12 cellular contexts compared by ENCODE assay signal in the genomic region with DNA sequence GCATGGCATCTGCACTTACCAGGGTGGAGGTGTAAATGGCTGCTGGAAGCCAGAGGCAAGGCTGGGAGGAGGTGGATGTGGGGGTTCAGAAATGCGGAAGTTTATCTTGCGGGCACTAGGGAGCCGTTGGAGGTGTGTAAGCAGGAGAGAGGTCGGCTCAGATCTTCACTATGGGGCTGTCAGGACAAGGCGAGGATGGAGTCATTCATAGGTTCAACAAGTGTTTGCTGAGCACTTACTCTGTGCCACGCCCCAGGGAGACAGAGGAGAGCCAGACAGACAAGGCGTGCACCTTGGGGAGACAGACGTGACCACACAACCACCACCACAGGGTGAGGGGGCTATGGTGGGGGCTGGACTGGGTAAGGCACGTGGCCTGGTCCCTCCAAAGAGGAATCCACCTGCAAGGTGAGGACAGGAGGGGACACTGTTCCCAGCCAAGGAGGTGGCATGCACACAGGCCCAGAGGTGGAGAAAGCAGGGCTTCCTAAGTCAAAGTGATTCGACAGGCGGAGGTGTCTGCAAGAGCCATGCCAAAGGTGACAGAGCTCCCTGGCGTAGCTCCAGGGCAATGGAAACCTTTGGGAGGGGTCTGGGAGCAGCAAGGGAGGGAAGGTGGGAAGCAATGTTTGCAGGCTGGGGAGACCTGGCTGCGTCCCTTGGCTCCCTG. TPM values are rescaled to one million over a fixed set of nuclear protein-coding genes. Genes with fewer than 3 reads are reported as not detected.
DNase-seq lines count a peak whose midpoint lies in the region; ATAC-seq and TF ChIP-seq lines count a peak whose summit lies in the region.
"Had no signal": no experiment of that assay in that cellular context is flagged by ENCODE, and none has a peak within 500 bp of the region (broad histone marks: within the 10 kb centered on the region; RNA-seq: fewer than 3 reads in every experiment).

No MANE protein-coding gene starts in this region.

- no peak for TF ChIP-seq CTCF in OCI-LY1 (IDR thresholded peaks at IDR 0.05; ENCODE audit: low read length)
- no peak for TF ChIP-seq CTCF in stomach (IDR thresholded peaks at IDR 0.05)

- H3K4me1 ChIP-seq in OCI-LY1 (ENCODE audit: insufficient read depth, low read length, severe bottlenecking) (peaks cover 25% of the 10 kb centered on the region), esophagus (ENCODE audit: control insufficient read depth in 2 of 2, insufficient read depth in 2 of 2, low read length in 1 of 2) (peaks cover 10 to 31% of the 10 kb centered on the region in 2 donors), stomach (peaks cover 8 to 46% (median 33%) of the 10 kb centered on the region in 4 donors)
- H3K4me1 ChIP-seq: SJSA1 had no signal

- no peaks in the 10 kb centered on the region for H3K9me2 ChIP-seq in OCI-LY1 (ENCODE audit: low read depth, low read length)

- 50 to 51% methylated on average over 13 of the region's 13 CpGs for WGBS in esophagus, 2 donors
- WGBS in stomach, 5 donors: 64 to 85% (median 71%) methylated on average over 13 of the region's 13 CpGs

- no peaks in the 10 kb centered on the region for H3K27me3 Mint-ChIP-seq in activated T-cell treated with anti-CD3 and anti-CD28 coated beads, Interleukin-2, amount 50 U/mL, for 72 hours (ENCODE audit: low read depth)
- H3K27me3 Mint-ChIP-seq in stimulated activated naive CD8-positive, alpha-beta T cell treated with anti-CD3 and anti-CD28 coated beads, Interleukin-15, amount 100 ng/mL, for 72 hours: no peaks in the 10 kb centered on the region

- H3K27ac ChIP-seq in OCI-LY1 (ENCODE audit: low read depth, low read length, poor library complexity, severe bottlenecking) (no peak overlapping the region), esophagus (ENCODE audit: low read depth in 2 of 2, low read length in 1 of 2) (peak overlapping the region; percentile 42 to 73), stomach (no peak overlapping the region)
- H3K27ac ChIP-seq: SJSA1 had no signal

- H3K9me3 ChIP-seq in OCI-LY1 (ENCODE audit: low read length) (no peaks in the 10 kb centered on the region), esophagus (ENCODE audit: control insufficient read depth in 2 of 2, insufficient read depth in 1 of 2, low read depth in 1 of 2, low read length in 1 of 2) (no peaks in the 10 kb centered on the region), stomach (no peaks in the 10 kb centered on the region)
- H3K9me3 ChIP-seq: BE2C, SJSA1 had no signal

- no peaks in the 10 kb centered on the region for H3K36me3 ChIP-seq in OCI-LY1 (ENCODE audit: insufficient read depth, low read length)
- peaks cover 0 to 3% of the 10 kb centered on the region in 2 donors for H3K36me3 ChIP-seq in esophagus (ENCODE audit: control insufficient read depth in 2 of 2, insufficient read depth in 2 of 2, low read length in 1 of 2)
- H3K36me3 ChIP-seq in stomach: no peaks in the 10 kb centered on the region
- H3K36me3 ChIP-seq: BE2C, SJSA1 had no signal

- H3K4me1 Mint-ChIP-seq in activated T-cell treated with anti-CD3 and anti-CD28 coated beads, Interleukin-2, amount 50 U/mL, for 72 hours (ENCODE audit: low read depth): peaks cover 61% of the 10 kb centered on the region
- peaks cover 91% of the 10 kb centered on the region for H3K4me1 Mint-ChIP-seq in stimulated activated naive CD8-positive, alpha-beta T cell treated with anti-CD3 and anti-CD28 coated beads, Interleukin-15, amount 100 ng/mL, for 72 hours

- H3K36me3 Mint-ChIP-seq in activated T-cell treated with anti-CD3 and anti-CD28 coated beads, Interleukin-2, amount 50 U/mL, for 72 hours (ENCODE audit: insufficient read depth in 2 of 2): no peaks in the 10 kb centered on the region

- no peaks in the 10 kb centered on the region for H4K20me1 ChIP-seq in OCI-LY1 (ENCODE audit: insufficient read depth, low read length)

- peak overlapping the region; percentile 56; the same call in 1 of the 2 replicates for H3K4me2 ChIP-seq in OCI-LY1 (ENCODE audit: low read length)

- 0 out of 2 replicates have a peak, but pooled peaks cover 13% of the 10 kb centered on the region for H3K27me3 ChIP-seq in OCI-LY1 (ENCODE audit: insufficient read depth, low read length)
- H3K27me3 ChIP-seq in esophagus (ENCODE audit: control insufficient read depth in 1 of 2, insufficient read depth in 2 of 2, low read length in 2 of 2): no peaks in the 10 kb centered on the region
- H3K27me3 ChIP-seq in stomach: peaks cover 0 to 23% (median 6%) of the 10 kb centered on the region in 3 donors
- H3K27me3 ChIP-seq: BE2C, SJSA1 had no signal

- no peak overlapping the region for H3K27ac Mint-ChIP-seq in activated T-cell treated with anti-CD3 and anti-CD28 coated beads, Interleukin-2, amount 50 U/mL, for 72 hours
- no peak overlapping the region for H3K27ac Mint-ChIP-seq in stimulated activated naive CD8-positive, alpha-beta T cell treated with anti-CD3 and anti-CD28 coated beads, Interleukin-15, amount 100 ng/mL, for 72 hours

- no peaks in the 10 kb centered on the region for H3K79me2 ChIP-seq in OCI-LY1 (ENCODE audit: insufficient read depth, low read length)

- no peak overlapping the region for H2AFZ ChIP-seq in OCI-LY1 (ENCODE audit: low read length)

- H3K4me3 ChIP-seq in OCI-LY1 (ENCODE audit: low read depth, low read length, poor library complexity, severe bottlenecking) (no peak overlapping the region), esophagus (ENCODE audit: low read depth in 1 of 2, low read length in 2 of 2) (no peak overlapping the region), stomach (no peak overlapping the region)
- H3K4me3 ChIP-seq: SJSA1 had no signal

- intact Hi-C loops in stomach (cut with DNase I; ENCODE audit: low total_unique reads): no loop called here

- no peaks in the 10 kb centered on the region for H3K9me3 Mint-ChIP-seq in activated T-cell treated with anti-CD3 and anti-CD28 coated beads, Interleukin-2, amount 50 U/mL, for 72 hours
- no peaks in the 10 kb centered on the region for H3K9me3 Mint-ChIP-seq in stimulated activated naive CD8-positive, alpha-beta T cell treated with anti-CD3 and anti-CD28 coated beads, Interleukin-15, amount 100 ng/mL, for 72 hours

- DNase-seq in activated T-cell treated with anti-CD3 and anti-CD28 coated beads, Interleukin-2, amount 50 U/mL, for 72 hours: no peak
- no peak for DNase-seq in activated T-cell treated with anti-CD3 and anti-CD28 coated beads, Interleukin-2, amount 50 U/mL, for 48 hours
- no peak for DNase-seq in stimulated activated naive CD8-positive, alpha-beta T cell treated with anti-CD3 and anti-CD28 coated beads, Interleukin-15, amount 100 ng/mL, for 72 hours
- DNase-seq in HuH-7.5 (ENCODE audit: low spot score) (no peak), stomach (no peak)
- DNase-seq: amniotic stem cell, BE2C, NCI-H82 had no signal

- peak overlapping the region in 1 of 2 donors; percentile 72 for H3K4me3 Mint-ChIP-seq in activated T-cell treated with anti-CD3 and anti-CD28 coated beads, Interleukin-2, amount 50 U/mL, for 72 hours
- H3K4me3 Mint-ChIP-seq in stimulated activated naive CD8-positive, alpha-beta T cell treated with anti-CD3 and anti-CD28 coated beads, Interleukin-15, amount 100 ng/mL, for 72 hours: peak overlapping the region; percentile 20 to 70

- no peaks in the 10 kb centered on the region for H3F3A ChIP-seq in OCI-LY1 (ENCODE audit: insufficient read depth, low read length)

- TF ChIP-seq EP300 in stomach (IDR thresholded peaks at IDR 0.05): no peak

- no peak for TF ChIP-seq POLR2A in stomach (IDR thresholded peaks at IDR 0.05)

- H3K9ac ChIP-seq in OCI-LY1 (ENCODE audit: low read length): no peak overlapping the region

- ATAC-seq in activated T-cell treated with anti-CD3 and anti-CD28 coated beads, Interleukin-2, amount 50 U/mL, for 72 hours (replicated peaks in 1 of 2): peak; percentile 10 to 12
- ATAC-seq in stimulated activated naive CD8-positive, alpha-beta T cell treated with anti-CD3 and anti-CD28 coated beads, Interleukin-15, amount 100 ng/mL, for 72 hours: peak; percentile 23
- ATAC-seq in HG03565 (IDR thresholded peaks at IDR 0.05; ENCODE audit: unreplicated experiment): no peak

RNA-seq across cellular contexts. Expression of a gene that starts 30.8 kb away (rescaled TPM):
- 10 to 100 TPM; 64.0 to 82.8 TPM for total RNA-seq in activated T-cell treated with anti-CD3 and anti-CD28 coated beads, Interleukin-2, amount 50 U/mL, for 72 hours
- polyA plus RNA-seq in esophagus (10 to 100 TPM; 14.5 to 15.0 TPM), stomach (10 to 100 TPM in 1 of 3 donors, 1 to 10 TPM in 2; 5.8 to 11.0 (median 7.3) TPM)
- total RNA-seq in stomach: 10 to 100 TPM; 11.1 to 50.0 (median 37.5) TPM

Comparison
In these comparisons a context has a peak if more than half of its experiments do, and no peak if none do; other contexts are left out.
1. H3K27ac ChIP-seq: peak in esophagus (2 of 2); none in OCI-LY1 (single experiment) and stomach (0 of 5).